Comparison of ENCODE assay signal across 1 cellular context in the genomic region with DNA sequence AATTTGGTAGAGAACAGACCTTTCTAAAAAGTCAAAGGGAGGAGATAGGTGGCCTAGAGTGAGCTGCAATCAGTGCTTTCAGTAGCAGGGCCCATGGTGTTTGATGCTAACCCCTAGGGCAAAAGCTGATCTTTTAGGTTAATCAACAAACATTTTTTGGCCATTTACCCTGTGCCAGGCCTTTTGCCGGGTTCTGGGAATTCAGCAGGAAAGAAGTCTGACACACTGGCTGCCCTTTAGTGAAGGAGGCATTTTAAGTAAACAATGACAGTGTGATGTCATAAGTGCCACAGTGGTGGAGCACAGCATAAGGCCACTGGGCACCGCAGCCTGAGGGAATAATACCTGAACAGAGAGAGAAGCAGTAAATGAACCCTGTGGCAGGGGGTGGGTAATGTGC.
TF ChIP-seq lines count a peak whose summit lies in the region.

No MANE protein-coding gene starts in this region.

TF ChIP-seq in A549, 52 proteins besides CTCF, POLR2A, EP300 and RAD21 (continued from another document):
- 0 out of 3 replicates have a peak, but pooled peaks have one; percentile 7 for TF ChIP-seq SMC3 (IDR thresholded peaks at IDR 0.05)
- no peak for TF ChIP-seq HOXA7 (CRISPR knock-in tag; IDR thresholded peaks at IDR 0.05)
- no peak for TF ChIP-seq CBX2 (IDR thresholded peaks at IDR 0.05; ENCODE audit: borderline replicate concordance, low read depth)
- TF ChIP-seq EHF (CRISPR knock-in tag; IDR thresholded peaks at IDR 0.05) = no peak
- no peak for TF ChIP-seq KDM1A (IDR thresholded peaks at IDR 0.05; ENCODE audit: low read depth)
- no peak for TF ChIP-seq RCOR1 (IDR thresholded peaks at IDR 0.05; ENCODE audit: low read depth, low read length)
- no peak for TF ChIP-seq MYC (IDR thresholded peaks at IDR 0.05; ENCODE audit: borderline replicate concordance, low read length)
- TF ChIP-seq JUNB (IDR thresholded peaks at IDR 0.05) = 0 out of 2 replicates have a peak, but pooled peaks have one; percentile 11
- TF ChIP-seq NFE2L2 (conservative IDR thresholded peaks at IDR 0.05; ENCODE audit: low read length) = no peak
- no peak for TF ChIP-seq CBX8 (IDR thresholded peaks at IDR 0.05)
- TF ChIP-seq FOXS1 (CRISPR knock-in tag; IDR thresholded peaks at IDR 0.05) = no peak
- no peak for TF ChIP-seq NR3C1 (IDR thresholded peaks at IDR 0.05)
- TF ChIP-seq RFX5 (IDR thresholded peaks at IDR 0.05) = no peak
- no peak for TF ChIP-seq TP53 (CRISPR knock-in tag; IDR thresholded peaks at IDR 0.05)
